ENCODE assay signal across 8 cellular contexts in the genomic region with DNA sequence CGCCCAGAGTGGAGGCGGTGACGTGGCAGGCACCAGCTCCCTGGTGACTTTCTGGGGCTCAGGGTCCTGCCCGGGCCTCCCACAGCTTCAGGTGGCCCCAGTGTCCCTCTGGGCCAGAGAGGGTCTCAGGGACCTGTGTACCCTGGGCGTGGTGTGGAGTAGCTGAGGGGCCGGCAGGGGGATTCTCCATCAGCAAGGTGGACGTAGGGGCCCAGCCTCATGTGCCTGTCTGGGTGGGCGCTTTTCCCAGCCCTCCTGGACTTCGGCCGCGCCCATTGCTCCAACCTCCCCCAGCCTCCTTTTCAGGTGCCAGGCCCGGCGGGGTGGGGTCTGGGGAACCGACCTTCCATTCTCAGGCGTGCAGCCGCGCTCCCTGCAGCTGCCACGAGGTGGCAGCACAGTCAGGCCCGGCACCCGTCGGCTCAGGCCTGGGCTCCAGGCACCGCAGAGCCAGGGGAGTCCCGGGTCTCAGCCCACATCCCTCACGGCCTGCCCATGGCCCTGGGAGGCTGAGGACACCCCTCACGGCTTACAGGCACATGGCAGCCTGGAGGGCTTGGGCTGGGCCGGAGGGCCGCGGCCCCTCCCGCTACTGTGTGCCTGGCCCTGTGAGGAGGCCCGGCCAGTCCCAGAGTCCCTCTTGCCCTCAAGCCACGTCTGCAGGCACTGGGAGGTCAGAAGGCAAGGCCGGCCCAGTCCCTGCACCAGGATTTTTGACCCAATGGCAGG. TPM values are rescaled to one million over a fixed set of nuclear protein-coding genes. Genes with fewer than 3 reads are reported as not detected.
A peak's percentile ranks its signal among the peaks of the same experiment; 100 is the strongest.
DNase-seq lines count a peak whose midpoint lies in the region; ATAC-seq and TF ChIP-seq lines count a peak whose summit lies in the region.

No MANE protein-coding gene starts in this region.

- H3K27me3 ChIP-seq in right lobe of liver = no peaks in the 10 kb centered on the region

- H3K4me3 Mint-ChIP-seq in activated CD4-positive, alpha-beta T cell treated with anti-CD3 and anti-CD28 coated beads, Interleukin-2, amount 10 ng/mL, durations not matched to agents 24 days and 14 days = no peak overlapping the region

- H3K36me3 Mint-ChIP-seq in activated CD4-positive, alpha-beta T cell treated with anti-CD3 and anti-CD28 coated beads, Interleukin-2, amount 10 ng/mL, durations not matched to agents 24 days and 14 days (ENCODE audit: low read depth) = no peaks in the 10 kb centered on the region

- WGBS in right lobe of liver (ENCODE audit: insufficient coverage, low coverage, low lambda C conversion rate, missing lambda C conversion rate) = 0% methylated on average over 2 of the region's 32 CpGs

- no peak overlapping the region for H3K27ac ChIP-seq in right lobe of liver

- TF ChIP-seq POLR2A in right lobe of liver (IDR thresholded peaks at IDR 0.05) = no peak

- H3K27ac Mint-ChIP-seq in activated CD4-positive, alpha-beta T cell treated with anti-CD3 and anti-CD28 coated beads, Interleukin-2, amount 10 ng/mL, durations not matched to agents 24 days and 14 days = no peak overlapping the region

- H3K9me3 Mint-ChIP-seq in activated CD4-positive, alpha-beta T cell treated with anti-CD3 and anti-CD28 coated beads, Interleukin-2, amount 10 ng/mL, durations not matched to agents 24 days and 14 days = no peaks in the 10 kb centered on the region

- peak; percentile 16 to 41 for DNase-seq in NCI-H187 (lab: John Stamatoyannopoulos, UW)
- no peak for DNase-seq in NCI-H187 treated with DMSO at 0.1 percent for 48 hours (lab: John Stamatoyannopoulos, UW)
- peak; percentile 1 for DNase-seq in NCI-H1417 treated with DMSO at 0.1 percent for 48 hours (lab: John Stamatoyannopoulos, UW)
- peak; percentile 90 for DNase-seq in activated CD4-positive, alpha-beta T cell treated with anti-CD3 and anti-CD28 coated beads, Interleukin-2, amount 10 ng/mL, durations not matched to agents 24 days and 14 days
- DNase-seq in dermis blood vessel endothelial cell = peak; percentile 66
- DNase-seq in right lobe of liver = peak; percentile 63 to 74 (median 65)
- peak; percentile 34 to 64 (median 42) for DNase-seq in stimulated activated CD4-positive, alpha-beta T cell treated with anti-CD3 and anti-CD28 coated beads, TNF-alpha, amount 100 ng/mL, for 48 hours (ENCODE audit: low read depth in 3 of 3)
- DNase-seq in GF-D8 (lab: John Stamatoyannopoulos, UW) = no peak

- no peak overlapping the region for H3K4me3 ChIP-seq in right lobe of liver

- intact Hi-C loops in activated CD4-positive, alpha-beta T cell treated with anti-CD3 and anti-CD28 coated beads, Interleukin-2, amount 10 ng/mL, durations not matched to agents 24 days and 14 days (cut with micrococcal nuclease) = loop anchor here (1.0 kb wide), 2 partner anchors 312 to 370 kb away; no protein-coding TSS in a partner anchor
- intact Hi-C loops in right lobe of liver (cut with DNase I) = loop anchor here in 1 of 2 donors (5.0 kb wide), 1 partner anchor 314 kb away; no protein-coding TSS in a partner anchor

- H3K36me3 ChIP-seq in right lobe of liver = no peaks in the 10 kb centered on the region

- TF ChIP-seq CTCF in right lobe of liver (IDR thresholded peaks at IDR 0.05) = peak; percentile 80 to 96 (median 90)

- peak; percentile 82 to 93 (median 90) for ATAC-seq in right lobe of liver

- no peaks in the 10 kb centered on the region for H3K4me1 Mint-ChIP-seq in activated CD4-positive, alpha-beta T cell treated with anti-CD3 and anti-CD28 coated beads, Interleukin-2, amount 10 ng/mL, durations not matched to agents 24 days and 14 days

- H3K9me3 ChIP-seq in right lobe of liver = no peaks in the 10 kb centered on the region

- H3K27me3 Mint-ChIP-seq in activated CD4-positive, alpha-beta T cell treated with anti-CD3 and anti-CD28 coated beads, Interleukin-2, amount 10 ng/mL, durations not matched to agents 24 days and 14 days = no peaks in the 10 kb centered on the region

- no peaks in the 10 kb centered on the region for H3K4me1 ChIP-seq in right lobe of liver

RNA-seq across cellular contexts. Expression of gene MUC5B, which starts 19.9 kb away (rescaled TPM):
- total RNA-seq in activated CD4-positive, alpha-beta T cell treated with anti-CD3 and anti-CD28 coated beads, Interleukin-2, amount 10 ng/mL, durations not matched to agents 24 days and 14 days = not detected in 2 replicates
- total RNA-seq in dermis blood vessel endothelial cell (not detected in 2 replicates), right lobe of liver (1 to 10 TPM in 2 of 6 experiments, under 1 TPM in 4; 0.06 to 3.7 (median 0.78) TPM)

RNA-seq across cellular contexts. Expression of gene MUC5AC, which starts 45.2 kb away (rescaled TPM):
- total RNA-seq in activated CD4-positive, alpha-beta T cell treated with anti-CD3 and anti-CD28 coated beads, Interleukin-2, amount 10 ng/mL, durations not matched to agents 24 days and 14 days = not detected in 2 replicates
- total RNA-seq in dermis blood vessel endothelial cell (not detected in 2 replicates), right lobe of liver (not detected)

Comparison
In these comparisons a context has a peak if more than half of its experiments do, and no peak if none do; other contexts are left out.
1. DNase-seq: peak in NCI-H187 (2 of 2), NCI-H1417 treated with DMSO at 0.1 percent for 48 hours (single experiment), activated CD4-positive, alpha-beta T cell treated with anti-CD3 and anti-CD28 coated beads, Interleukin-2, amount 10 ng/mL, durations not matched to agents 24 days and 14 days (single experiment), dermis blood vessel endothelial cell (single experiment), right lobe of liver (3 of 3) and stimulated activated CD4-positive, alpha-beta T cell treated with anti-CD3 and anti-CD28 coated beads, TNF-alpha, amount 100 ng/mL, for 48 hours (3 of 3); none in NCI-H187 treated with DMSO at 0.1 percent for 48 hours (single experiment) and GF-D8 (single experiment).